ENCODE assay signal across 8 cellular contexts in genomic region chr2:25279091-25279651, GRCh38.
DNase-seq lines count a peak whose midpoint lies in the region; ATAC-seq, FAIRE-seq and TF ChIP-seq lines count a peak whose summit lies in the region.

No MANE protein-coding gene starts in this region.

- POLR2A ChIA-PET in HepG2 (lab: Yijun Ruan, JAX): interaction anchor here (1.5 kb wide), 1 partner anchor 27 kb away, joined by 6 read pairs; no protein-coding TSS in a partner anchor

- no peak overlapping the region for H2AFZ ChIP-seq in HepG2 (ENCODE audit: low read length)

- 82% methylated on average over 9 of the region's 12 CpGs for WGBS in HepG2 (ENCODE audit: low lambda C conversion rate)

- H3K27me3 Mint-ChIP-seq in activated naive CD8-positive, alpha-beta T cell treated with anti-CD3 and anti-CD28 coated beads for 36 hours: no peaks in the 10 kb centered on the region

- H4K20me1 ChIP-seq in HepG2 (ENCODE audit: insufficient read depth, low read length): no peaks in the 10 kb centered on the region

- no peak overlapping the region for H3K9ac ChIP-seq in HepG2 (ENCODE audit: insufficient read depth, low read depth, low read length)

- H3K4me3 ChIP-seq in HepG2 (replicated peaks in 1 of 3; ENCODE audit: insufficient read depth in 1 of 3, low read depth in 2 of 3, low read length in 3 of 3) (no peak overlapping the region), tibial artery (no peak overlapping the region)

- TF ChIP-seq EP300 in HepG2 (IDR thresholded peaks at IDR 0.05; ENCODE audit: low read depth in 2 of 2, low read length in 2 of 2) (no peak), HepG2 (CRISPR knock-in tag; IDR thresholded peaks at IDR 0.05; ENCODE audit: borderline replicate concordance) (no peak)

- FAIRE-seq in GM12891 (lab: Jason Lieb, UNC) (peak; percentile 94), HepG2 (lab: Jason Lieb, UNC) (no peak)

- no peak for TF ChIP-seq CTCF in HepG2 (CRISPR knock-in tag; IDR thresholded peaks at IDR 0.05)
- TF ChIP-seq CTCF in tibial artery (IDR thresholded peaks at IDR 0.05): no peak

- no peaks in the 10 kb centered on the region for H3K9me3 Mint-ChIP-seq in activated naive CD8-positive, alpha-beta T cell treated with anti-CD3 and anti-CD28 coated beads for 36 hours

- H3K27ac Mint-ChIP-seq in activated naive CD8-positive, alpha-beta T cell treated with anti-CD3 and anti-CD28 coated beads for 36 hours: peak overlapping the region; percentile 85

- peak; percentile 70 for DNase-seq in GM12891 (ENCODE audit: insufficient read length, low spot score)
- peak in 73 of 76 experiments; percentile 5 to 81 (median 58) for DNase-seq in HUDEP-2 (lab: John Stamatoyannopoulos, UW; ENCODE audit: unreplicated experiment in 76 of 76)
- DNase-seq in activated naive CD8-positive, alpha-beta T cell treated with anti-CD3 and anti-CD28 coated beads for 36 hours: no peak
- no peak for DNase-seq in HepG2 (ENCODE audit: low spot score)
- peak; percentile 83 to 88 for DNase-seq in tibial artery
- DNase-seq in NCI-H1417 (lab: John Stamatoyannopoulos, UW): no peak
- DNase-seq in NCI-H187 treated with DMSO at 0.1 percent for 48 hours (lab: John Stamatoyannopoulos, UW): no peak

- peaks cover 51% of the 10 kb centered on the region for H3K36me3 Mint-ChIP-seq in activated naive CD8-positive, alpha-beta T cell treated with anti-CD3 and anti-CD28 coated beads for 36 hours

- no peaks in the 10 kb centered on the region for H3K79me2 ChIP-seq in HepG2 (ENCODE audit: insufficient read depth, low read length)

- H3K27ac ChIP-seq in HepG2 (ENCODE audit: extremely low read length, insufficient read depth, low read length): no peak overlapping the region
- peak overlapping the region; percentile 77 to 80 for H3K27ac ChIP-seq in tibial artery

- ATAC-seq in GM21390 (IDR thresholded peaks at IDR 0.05; ENCODE audit: unreplicated experiment) (peak; percentile 78), HepG2 (no peak; the same call in 2 of the 3 replicates)

- TF ChIP-seq POLR2A in GM12891 (IDR thresholded peaks at IDR 0.05; ENCODE audit: low read depth, low read length): peak; percentile 59; the same call in 1 of the 2 replicates
- TF ChIP-seq POLR2A in HepG2 (IDR thresholded peaks at IDR 0.05; ENCODE audit: insufficient read depth in 1 of 2, low read depth in 2 of 2, low read length in 2 of 2): no peak

- TF ChIP-seq RAD21 in HepG2 (CRISPR knock-in tag; IDR thresholded peaks at IDR 0.05): no peak

- H3K27me3 ChIP-seq in HepG2 (ENCODE audit: control insufficient read depth in 1 of 2, insufficient read depth in 2 of 2, low read length in 2 of 2): no peaks in the 10 kb centered on the region
- H3K27me3 ChIP-seq in tibial artery: no peaks in the 10 kb centered on the region

- peak overlapping the region; percentile 64 for H3K4me3 Mint-ChIP-seq in activated naive CD8-positive, alpha-beta T cell treated with anti-CD3 and anti-CD28 coated beads for 36 hours

- H3K4me2 ChIP-seq in HepG2 (ENCODE audit: low read depth, low read length): no peak overlapping the region; the same call in 1 of the 2 replicates

- intact Hi-C loops in HepG2 (cut with micrococcal nuclease; ENCODE audit: unreplicated experiment): no loop called here
- intact Hi-C loops in tibial artery (cut with DNase I; ENCODE audit: low total_unique reads): loop anchor here (10.0 kb wide), 1 partner anchor 246 kb away; no protein-coding TSS in a partner anchor

- H3K9me3 ChIP-seq in HepG2 (ENCODE audit: low read length): no peaks in the 10 kb centered on the region
- no peaks in the 10 kb centered on the region for H3K9me3 ChIP-seq in tibial artery

- no TSS peak for BruUV-seq in HepG2 (replicated peaks; lab: Mats Ljungman, UMichigan)

- CTCF ChIA-PET in HepG2 (lab: Yijun Ruan, JAX; ENCODE audit: low intra/inter-chr PET ratio, low total read pairs): no interaction called here

- in situ Hi-C loops in HepG2 (cut with HindIII; ENCODE audit: extremely low pct_ligation_motif_present, low pct_unique_long_range_greater_than_20kb): no loop called here

- no peaks in the 10 kb centered on the region for H3K36me3 ChIP-seq in HepG2 (replicated peaks in 1 of 2; ENCODE audit: control insufficient read depth in 1 of 2, insufficient read depth in 2 of 2, low read length in 2 of 2)
- H3K36me3 ChIP-seq in tibial artery: peaks cover 7 to 30% (median 26%) of the 10 kb centered on the region in 3 donors

- H3K4me1 ChIP-seq in HepG2 (ENCODE audit: insufficient read depth, low read length): peaks cover 46% of the 10 kb centered on the region
- H3K4me1 ChIP-seq in tibial artery: peaks cover 0 to 42% (median 25%) of the 10 kb centered on the region in 4 donors

- peaks cover 64% of the 10 kb centered on the region for H3K4me1 Mint-ChIP-seq in activated naive CD8-positive, alpha-beta T cell treated with anti-CD3 and anti-CD28 coated beads for 36 hours

TF ChIP-seq in GM12891, 5 proteins besides CTCF, POLR2A, EP300 and RAD21:
- TF ChIP-seq SPI1 (IDR thresholded peaks at IDR 0.05; ENCODE audit: low read depth, low read length): peak; percentile 99
- peak; percentile 38; the same call in 1 of the 2 replicates for TF ChIP-seq POLR2AphosphoS5 (IDR thresholded peaks at IDR 0.05; ENCODE audit: low read depth, low read length)
- TF ChIP-seq TAF1 (IDR thresholded peaks at IDR 0.05; ENCODE audit: low read depth, low read length): peak; percentile 52
- TF ChIP-seq PAX5 (IDR thresholded peaks at IDR 0.05; ENCODE audit: insufficient read depth, low read length, severe bottlenecking): peak; percentile 87
- TF ChIP-seq POU2F2 (IDR thresholded peaks at IDR 0.05; ENCODE audit: low read depth, low read length): peak; percentile 94

TF ChIP-seq in HepG2, 621 proteins besides CTCF, POLR2A, EP300 and RAD21:
- TF ChIP-seq AHR (CRISPR knock-in tag; IDR thresholded peaks at IDR 0.05): 0 out of 2 replicates have a peak, but pooled peaks have one; percentile 14
- TF ChIP-seq ZMYM4 (CRISPR knock-in tag; IDR thresholded peaks at IDR 0.05): no peak
TF ChIP-seq in HepG2: peak in this region for 1.

Comparison
In these comparisons a context has a peak if more than half of its experiments do, and no peak if none do; other contexts are left out.
1. DNase-seq: peak in GM12891 (single experiment), HUDEP-2 (73 of 76) and tibial artery (2 of 2); none in activated naive CD8-positive, alpha-beta T cell treated with anti-CD3 and anti-CD28 coated beads for 36 hours (single experiment), HepG2 (single experiment), NCI-H1417 (0 of 3) and NCI-H187 treated with DMSO at 0.1 percent for 48 hours (single experiment).